ENCODE assay signal across 10 cellular contexts in genomic region chr3:134327594-134327975, GRCh38. TPM values are rescaled to one million over a fixed set of nuclear protein-coding genes. Genes with fewer than 3 reads are reported as not detected.
DNase-seq lines count a peak whose midpoint lies in the region; ATAC-seq and TF ChIP-seq lines count a peak whose summit lies in the region.
"Had no signal": no experiment of that assay in that cellular context is flagged by ENCODE, and none has a peak within 500 bp of the region (broad histone marks: within the 10 kb centered on the region; RNA-seq: fewer than 3 reads in every experiment).

No MANE protein-coding gene starts in this region.

- no peaks in the 10 kb centered on the region for H4K20me1 ChIP-seq in fibroblast of lung (ENCODE audit: control insufficient read depth, extremely low read depth, insufficient read depth, low read length)

- H3K4me1 ChIP-seq in SJCRH30 (peaks cover 36% of the 10 kb centered on the region), fibroblast of lung (ENCODE audit: control insufficient read depth, extremely low read depth, insufficient read depth, low read length) (peaks cover 50% of the 10 kb centered on the region)

- no peak overlapping the region for H2AFZ ChIP-seq in fibroblast of lung (ENCODE audit: low read length)

- peak overlapping the region; percentile 56 for H3K27ac ChIP-seq in SJCRH30
- peak overlapping the region; percentile 79 for H3K27ac ChIP-seq in fibroblast of lung (ENCODE audit: insufficient read depth, low read length)

- no peak for ATAC-seq in sciatic nerve
- no peak for ATAC-seq in HG03469 (IDR thresholded peaks at IDR 0.05; ENCODE audit: unreplicated experiment)
- ATAC-seq in effector memory CD8-positive, alpha-beta T cell (replicated peaks) = no peak

- no peaks in the 10 kb centered on the region for H3K9me3 Mint-ChIP-seq in effector memory CD8-positive, alpha-beta T cell

- H3K79me2 ChIP-seq in fibroblast of lung (ENCODE audit: control insufficient read depth, insufficient read depth, low read length) = no peaks in the 10 kb centered on the region

- H3K4me2 ChIP-seq in fibroblast of lung (ENCODE audit: extremely low read depth, insufficient read depth, low read length) = peak overlapping the region; percentile 44

- no peaks in the 10 kb centered on the region for H3K36me3 Mint-ChIP-seq in effector memory CD8-positive, alpha-beta T cell (ENCODE audit: insufficient read depth)

- no peaks in the 10 kb centered on the region for H3K4me1 Mint-ChIP-seq in effector memory CD8-positive, alpha-beta T cell (ENCODE audit: low read depth in 2 of 2)

- H3K27ac Mint-ChIP-seq in effector memory CD8-positive, alpha-beta T cell = no peak overlapping the region

- H3K4me3 ChIP-seq in SJCRH30 = no peak overlapping the region
- H3K4me3 ChIP-seq in fibroblast of lung (replicated peaks in 1 of 4; ENCODE audit: control extremely low read depth in 1 of 4, insufficient read depth in 1 of 4, low read depth in 3 of 4, low read length in 4 of 4) = no peak overlapping the region

- H3K36me3 ChIP-seq in SJCRH30 = no peaks in the 10 kb centered on the region
- no peaks in the 10 kb centered on the region for H3K36me3 ChIP-seq in fibroblast of lung (ENCODE audit: control insufficient read depth, insufficient read depth, low read length)

- no peak overlapping the region for H3K4me3 Mint-ChIP-seq in effector memory CD8-positive, alpha-beta T cell

- H3K27me3 Mint-ChIP-seq in effector memory CD8-positive, alpha-beta T cell = peaks cover 16 to 77% of the 10 kb centered on the region in 2 donors

- H3K9ac ChIP-seq in fibroblast of lung (ENCODE audit: insufficient read depth, low read length) = no peak overlapping the region

- H3K27me3 ChIP-seq in SJCRH30 (no peaks in the 10 kb centered on the region), fibroblast of lung (ENCODE audit: control insufficient read depth, insufficient read depth, low read length) (no peaks in the 10 kb centered on the region)

- intact Hi-C loops in sciatic nerve (cut with DNase I) = no loop called here

- no peaks in the 10 kb centered on the region for H3K9me3 ChIP-seq in SJCRH30 (replicated peaks)
- no peaks in the 10 kb centered on the region for H3K9me3 ChIP-seq in fibroblast of lung (ENCODE audit: control insufficient read depth, insufficient read depth, low read depth, low read length)

- TF ChIP-seq CTCF in fibroblast of lung (conservative IDR thresholded peaks at IDR 0.05 in 1 of 2, IDR thresholded peaks at IDR 0.05 in 1 of 2; ENCODE audit: low read depth in 1 of 2, low read length in 2 of 2) = no peak

- DNase-seq in EL = peak; percentile 94
- peak in 1 of 2 experiments; percentile 47 for DNase-seq in SJCRH30
- peak; percentile 49 to 85 for DNase-seq in fibroblast of lung (ENCODE audit: low read depth in 2 of 2)
- DNase-seq in sciatic nerve (ENCODE audit: low spot score) = peak; percentile 50
- DNase-seq in effector memory CD8-positive, alpha-beta T cell = no peak
- DNase-seq in NCI-H2196 (lab: John Stamatoyannopoulos, UW; ENCODE audit: unreplicated experiment) = no peak
- no peak for DNase-seq in cerebellum (ENCODE audit: low spot score)
- DNase-seq: activated CD4-positive, CD25-positive, alpha-beta regulatory T cell; NCI-H446 treated with DMSO at 0.1 percent for 48 hours had no signal

RNA-seq across cellular contexts. Expression of gene AMOTL2, which starts 46.7 kb away (rescaled TPM):
- 18.8 and 19.0 TPM in 2 replicates for total RNA-seq in SJCRH30 (2014; rRNA removed; shearing (Covaris generic))
- 58.6 and 74.6 TPM in 2 replicates for total RNA-seq in fibroblast of lung
- 68.9 and 97.0 TPM in 2 replicates for polyA plus RNA-seq in fibroblast of lung
- polyA plus RNA-seq in fibroblast of lung (2012) = 59.7 and 93.1 TPM in 2 replicates
- 187 and 260 TPM in 2 replicates for polyA minus RNA-seq in fibroblast of lung (ENCODE audit: low replicate concordance)
- total RNA-seq in sciatic nerve = 158 TPM
- total RNA-seq in cerebellum = 49.3 TPM

Comparison
In these comparisons a context has a peak if more than half of its experiments do, and no peak if none do; other contexts are left out.
1. DNase-seq: peak in EL (single experiment), fibroblast of lung (2 of 2) and sciatic nerve (single experiment); none in effector memory CD8-positive, alpha-beta T cell (0 of 3), NCI-H2196 (single experiment) and cerebellum (single experiment).